29 cellular contexts compared by ENCODE assay signal in genomic region chr3:128504533-128504915, GRCh38. TPM values are rescaled to one million over a fixed set of nuclear protein-coding genes. Genes with fewer than 3 reads are reported as not detected.
"Had no signal": no experiment of that assay in that cellular context is flagged by ENCODE, and none has a peak within 500 bp of the region (broad histone marks: within the 10 kb centered on the region; RNA-seq: fewer than 3 reads in every experiment).

No MANE protein-coding gene starts in this region.

- H3K9me3 ChIP-seq: lower lobe of right lung, mucosa of descending colon, stomach, upper lobe of left lung had no signal

- H3K27me3 ChIP-seq: upper lobe of left lung had no signal

- H3K4me2 ChIP-seq: smooth muscle cell had no signal

- H3K36me3 ChIP-seq: heart right ventricle, lower lobe of right lung, stomach, upper lobe of left lung, WERI-Rb-1 had no signal

- H3K27ac ChIP-seq: heart right ventricle, lower lobe of right lung, stomach, upper lobe of left lung, WERI-Rb-1 had no signal

- DNase-seq: activated CD4-positive, alpha-beta memory T cell treated with anti-CD3 and anti-CD28 coated beads for 36 hours; activated T-cell treated with anti-CD3 and anti-CD28 coated beads, Interleukin-2, amount 50 U/mL, for 1 hour; aorta; effector CD4-positive, alpha-beta T cell; heart right ventricle; lower lobe of right lung; mucosa of descending colon; naive B cell; occipital lobe; stimulated activated CD4-positive, alpha-beta T cell treated with anti-CD3 and anti-CD28 coated beads, Interleukin-15, amount 100 ng/mL, for 24 hours; stomach; T-cell; upper lobe of left lung; WERI-Rb-1 had no signal

- H3K4me1 ChIP-seq: heart right ventricle, lower lobe of right lung, stomach, upper lobe of left lung had no signal

- ATAC-seq: activated naive CD4-positive, alpha-beta T cell treated with anti-CD3 and anti-CD28 coated beads, Interleukin-2, amount 50 U/mL, for 72 hours; left lobe of liver; lower lobe of right lung; mucosa of descending colon; sciatic nerve; stimulated activated memory B cell treated with anti-CD40 and anti-IgM and Interleukin-4, amounts not matched to agents 10 μg/mL and 1 μg/mL and 100 μg/mL, for 72 hours; T-cell had no signal

- H3K4me3 ChIP-seq: heart right ventricle, lower lobe of right lung, mucosa of descending colon, smooth muscle cell, stomach, upper lobe of left lung had no signal

RNA-seq across cellular contexts. Expression of gene GATA2, which starts 11.5 kb away (rescaled TPM):
- total RNA-seq: activated CD4-positive, alpha-beta memory T cell treated with anti-CD3 and anti-CD28 coated beads for 36 hours had no signal
- polyA plus RNA-seq: keratinocyte, neural cell had no signal

RNA-seq across cellular contexts. Expression of gene DNAJB8, which starts 37.8 kb away (rescaled TPM):
- total RNA-seq: activated CD4-positive, alpha-beta memory T cell treated with anti-CD3 and anti-CD28 coated beads for 36 hours; activated naive CD4-positive, alpha-beta T cell treated with anti-CD3 and anti-CD28 coated beads, Interleukin-2, amount 50 U/mL, for 72 hours; aorta; cardiac septum; chondrocyte; epithelial cell of proximal tubule; fibroblast of villous mesenchyme; heart right ventricle; left lobe of liver; lower lobe of right lung; mucosa of descending colon; occipital lobe; posterior vena cava; renal cortical epithelial cell; sciatic nerve; smooth muscle cell; stomach; T-cell; temporal lobe; upper lobe of left lung had no signal
- polyA plus RNA-seq: adipose tissue, aorta, heart right ventricle, keratinocyte, neural cell, smooth muscle cell, stomach had no signal
